In genomic region chr2:120599656-120600055, GRCh38 we compare ENCODE assay signal across 28 cellular contexts.
"Had no signal": no experiment of that assay in that cellular context is flagged by ENCODE, and none has a peak within 500 bp of the region (broad histone marks: within the 10 kb centered on the region; RNA-seq: fewer than 3 reads in every experiment).

No MANE protein-coding gene starts in this region.

- H3K36me3 Mint-ChIP-seq: activated naive CD4-positive, alpha-beta T cell treated with anti-CD3 and anti-CD28 coated beads, Interleukin-2, amount 50 U/mL, for 72 hours; natural killer cell treated with Interleukin-12 subunit alpha and Interleukin-12 subunit beta and Interleukin-15 and Interleukin-18, amount 100 ng/mL, for 72 hours; stimulated activated memory B cell treated with anti-CD40 and anti-IgM and Interleukin-4, amounts not matched to agents 10 μg/mL and 1 μg/mL and 100 μg/mL, for 72 hours had no signal

- H3K9me3 ChIP-seq: body of pancreas, colonic mucosa, esophagus squamous epithelium, left lung, mucosa of descending colon had no signal

- H3K4me3 Mint-ChIP-seq: activated CD4-positive, alpha-beta T cell treated with anti-CD3 and anti-CD28 coated beads for 36 hours; activated T-cell treated with anti-CD3 and anti-CD28 coated beads, Interleukin-2, amount 50 U/mL, for 72 hours; natural killer cell treated with Interleukin-12 subunit alpha and Interleukin-12 subunit beta and Interleukin-15 and Interleukin-18, amount 100 ng/mL, for 72 hours; stimulated activated memory B cell treated with anti-CD40 and anti-IgM and Interleukin-4, amounts not matched to agents 10 μg/mL and 1 μg/mL and 100 μg/mL, for 72 hours; stimulated activated naive CD8-positive, alpha-beta T cell treated with anti-CD3 and anti-CD28 coated beads, Interleukin-15, amount 100 ng/mL, for 72 hours; T-helper 2 cell treated with Interferon-gamma antibody and Interleukin-4, amounts not matched to agents 5 μg/mL and 100 μg/mL, for 36 hours had no signal

- ATAC-seq: activated CD4-positive, alpha-beta T cell treated with anti-CD3 and anti-CD28 coated beads for 36 hours; activated naive CD4-positive, alpha-beta T cell treated with anti-CD3 and anti-CD28 coated beads, Interleukin-2, amount 50 U/mL, for 72 hours; activated T-cell treated with anti-CD3 and anti-CD28 coated beads, Interleukin-2, amount 50 U/mL, for 72 hours; body of pancreas; mucosa of descending colon; natural killer cell treated with Interleukin-12 subunit alpha and Interleukin-12 subunit beta and Interleukin-15 and Interleukin-18, amount 100 ng/mL, for 72 hours; sciatic nerve; stimulated activated memory B cell treated with anti-CD40 and anti-IgM and Interleukin-4, amounts not matched to agents 10 μg/mL and 1 μg/mL and 100 μg/mL, for 72 hours; stimulated activated naive CD8-positive, alpha-beta T cell treated with anti-CD3 and anti-CD28 coated beads, Interleukin-15, amount 100 ng/mL, for 72 hours had no signal

- H3K36me3 ChIP-seq: colonic mucosa, esophagus squamous epithelium, left lung had no signal

- H3K27me3 ChIP-seq: body of pancreas, colonic mucosa, left lung had no signal

- H3K4me1 Mint-ChIP-seq: activated CD4-positive, alpha-beta T cell treated with anti-CD3 and anti-CD28 coated beads for 36 hours; stimulated activated memory B cell treated with anti-CD40 and anti-IgM and Interleukin-4, amounts not matched to agents 10 μg/mL and 1 μg/mL and 100 μg/mL, for 72 hours; stimulated activated naive CD8-positive, alpha-beta T cell treated with anti-CD3 and anti-CD28 coated beads, Interleukin-15, amount 100 ng/mL, for 72 hours had no signal

- H3K27ac ChIP-seq: body of pancreas, colonic mucosa, epithelial cell of prostate, esophagus squamous epithelium, left lung had no signal

- H3K27ac Mint-ChIP-seq: activated CD4-positive, alpha-beta T cell treated with anti-CD3 and anti-CD28 coated beads for 36 hours; activated naive CD4-positive, alpha-beta T cell treated with anti-CD3 and anti-CD28 coated beads, Interleukin-2, amount 50 U/mL, for 72 hours; activated T-cell treated with anti-CD3 and anti-CD28 coated beads, Interleukin-2, amount 50 U/mL, for 72 hours; natural killer cell treated with Interleukin-12 subunit alpha and Interleukin-12 subunit beta and Interleukin-15 and Interleukin-18, amount 100 ng/mL, for 72 hours; progenitor cell of endocrine pancreas; stimulated activated memory B cell treated with anti-CD40 and anti-IgM and Interleukin-4, amounts not matched to agents 10 μg/mL and 1 μg/mL and 100 μg/mL, for 72 hours; stimulated activated naive CD8-positive, alpha-beta T cell treated with anti-CD3 and anti-CD28 coated beads, Interleukin-15, amount 100 ng/mL, for 72 hours; T-helper 2 cell treated with Interferon-gamma antibody and Interleukin-4, amounts not matched to agents 5 μg/mL and 100 μg/mL, for 36 hours had no signal

- H3K4me1 ChIP-seq: colonic mucosa, left lung had no signal

- H3K4me3 ChIP-seq: body of pancreas, colonic mucosa, esophagus squamous epithelium, left lung, mucosa of descending colon had no signal

- H3K9me3 Mint-ChIP-seq: activated naive CD4-positive, alpha-beta T cell treated with anti-CD3 and anti-CD28 coated beads, Interleukin-2, amount 50 U/mL, for 72 hours; activated T-cell treated with anti-CD3 and anti-CD28 coated beads, Interleukin-2, amount 50 U/mL, for 72 hours; natural killer cell treated with Interleukin-12 subunit alpha and Interleukin-12 subunit beta and Interleukin-15 and Interleukin-18, amount 100 ng/mL, for 72 hours; stimulated activated memory B cell treated with anti-CD40 and anti-IgM and Interleukin-4, amounts not matched to agents 10 μg/mL and 1 μg/mL and 100 μg/mL, for 72 hours; stimulated activated naive CD8-positive, alpha-beta T cell treated with anti-CD3 and anti-CD28 coated beads, Interleukin-15, amount 100 ng/mL, for 72 hours; T-helper 2 cell treated with Interferon-gamma antibody and Interleukin-4, amounts not matched to agents 5 μg/mL and 100 μg/mL, for 36 hours had no signal

- DNase-seq: activated CD4-positive, alpha-beta T cell treated with anti-CD3 and anti-CD28 coated beads for 36 hours; activated CD4-positive, alpha-beta T cell treated with anti-CD3 and anti-CD28 coated beads, Interleukin-2, amount 50 U/mL, for 4 hours; activated CD4-positive, CD25-positive, alpha-beta regulatory T cell; activated naive CD4-positive, alpha-beta T cell; activated T-cell treated with anti-CD3 and anti-CD28 coated beads for 4 hours; activated T-cell treated with anti-CD3 and anti-CD28 coated beads, Interleukin-2, amount 50 U/mL, for 72 hours; anterior cingulate cortex; body of pancreas; colonic mucosa; effector CD8-positive, alpha-beta T cell; esophagus squamous epithelium; foreskin melanocyte; small intestine; stimulated activated CD4-positive, alpha-beta T cell treated with anti-CD3 and anti-CD28 coated beads, Interleukin-1b, Interleukin-23, amount 100 ng/mL, for 48 hours; stimulated activated CD4-positive, alpha-beta T cell treated with anti-CD3 and anti-CD28 coated beads, Interleukin-4, amount 100 ng/mL, for 4 hours; stimulated activated CD8-positive, alpha-beta memory T cell treated with anti-CD3 and anti-CD28 coated beads, Interleukin-4, amount 100 ng/mL, for 48 hours; stimulated activated naive CD8-positive, alpha-beta T cell treated with anti-CD3 and anti-CD28 coated beads, Interleukin-15, amount 100 ng/mL, for 72 hours; substantia nigra; T-helper 1 cell had no signal

- H3K27me3 Mint-ChIP-seq: stimulated activated memory B cell treated with anti-CD40 and anti-IgM and Interleukin-4, amounts not matched to agents 10 μg/mL and 1 μg/mL and 100 μg/mL, for 72 hours had no signal
